In genomic region chr2:68747413-68747812, GRCh38 we compare ENCODE assay signal across 22 cellular contexts. TPM values are rescaled to one million over a fixed set of nuclear protein-coding genes. Genes with fewer than 3 reads are reported as not detected.
A peak's percentile ranks its signal among the peaks of the same experiment; 100 is the strongest.
DNase-seq lines count a peak whose midpoint lies in the region; ATAC-seq and TF ChIP-seq lines count a peak whose summit lies in the region.
"Had no signal": no experiment of that assay in that cellular context is flagged by ENCODE, and none has a peak within 500 bp of the region (broad histone marks: within the 10 kb centered on the region; RNA-seq: fewer than 3 reads in every experiment).

No MANE protein-coding gene starts in this region.

- H3F3A ChIP-seq in SK-N-SH (replicated peaks; ENCODE audit: insufficient read depth), result no peaks in the 10 kb centered on the region

- peak overlapping the region; percentile 54 for H3K27ac ChIP-seq in effector memory CD4-positive, alpha-beta T cell (ENCODE audit: insufficient read depth, low read length, poor library complexity, severe bottlenecking)
- H3K27ac ChIP-seq in right cardiac atrium (ENCODE audit: low read length) (no peak overlapping the region), SK-N-SH (ENCODE audit: low read depth in 2 of 2, low read length in 1 of 2) (no peak overlapping the region)
- H3K27ac ChIP-seq: brain microvascular endothelial cell, lower lobe of right lung, testis had no signal

- peaks cover 72% of the 10 kb centered on the region for H3K4me1 ChIP-seq in effector memory CD4-positive, alpha-beta T cell (ENCODE audit: control insufficient read depth, insufficient read depth, low read length, poor library complexity, severe bottlenecking)
- H3K4me1 ChIP-seq in right cardiac atrium (ENCODE audit: control insufficient read depth, insufficient read depth, low read length) (no peaks in the 10 kb centered on the region), SK-N-SH (ENCODE audit: control insufficient read depth in 1 of 2, insufficient read depth in 2 of 2, low read depth in 1 of 2, low read length in 1 of 2) (no peaks in the 10 kb centered on the region)
- H3K4me1 ChIP-seq: BE2C, testis had no signal

- 90% methylated on average over 6 of the region's 6 CpGs for WGBS in right cardiac atrium
- WGBS in SK-N-SH (ENCODE audit: low lambda C conversion rate), result 50% methylated on average over 6 of the region's 6 CpGs

- no peaks in the 10 kb centered on the region for H3K27me3 Mint-ChIP-seq in stimulated activated naive CD8-positive, alpha-beta T cell treated with anti-CD3 and anti-CD28 coated beads, Interleukin-15, Interleukin-2, amounts not matched to agents 100 ng/mL and 50 ng/mL, for 24 hours
- H3K27me3 Mint-ChIP-seq in activated B cell treated with CpG ODN at 0.5 μM for 24 hours, result no peaks in the 10 kb centered on the region

- H3K4me1 Mint-ChIP-seq in stimulated activated naive CD8-positive, alpha-beta T cell treated with anti-CD3 and anti-CD28 coated beads, Interleukin-15, Interleukin-2, amounts not matched to agents 100 ng/mL and 50 ng/mL, for 24 hours (ENCODE audit: low read depth), result peaks cover 85% of the 10 kb centered on the region
- peaks cover 84% of the 10 kb centered on the region for H3K4me1 Mint-ChIP-seq in activated B cell treated with CpG ODN at 0.5 μM for 24 hours

- H3K9me3 Mint-ChIP-seq in stimulated activated naive CD8-positive, alpha-beta T cell treated with anti-CD3 and anti-CD28 coated beads, Interleukin-15, Interleukin-2, amounts not matched to agents 100 ng/mL and 50 ng/mL, for 24 hours, result no peaks in the 10 kb centered on the region
- H3K9me3 Mint-ChIP-seq in activated B cell treated with CpG ODN at 0.5 μM for 24 hours, result no peaks in the 10 kb centered on the region

- H3K36me3 ChIP-seq in effector memory CD4-positive, alpha-beta T cell (ENCODE audit: control insufficient read depth, insufficient read depth, low read length), result peaks cover 13% of the 10 kb centered on the region
- H3K36me3 ChIP-seq in SK-N-SH (replicated peaks in 1 of 2; ENCODE audit: control insufficient read depth in 1 of 2, insufficient read depth in 2 of 2, low read length in 1 of 2), result no peaks in the 10 kb centered on the region
- H3K36me3 ChIP-seq: BE2C, brain microvascular endothelial cell, esophagus squamous epithelium, lower lobe of right lung had no signal

- H3K36me3 Mint-ChIP-seq in stimulated activated naive CD8-positive, alpha-beta T cell treated with anti-CD3 and anti-CD28 coated beads, Interleukin-15, Interleukin-2, amounts not matched to agents 100 ng/mL and 50 ng/mL, for 24 hours (ENCODE audit: low read depth), result peaks cover 59% of the 10 kb centered on the region
- H3K36me3 Mint-ChIP-seq in activated B cell treated with CpG ODN at 0.5 μM for 24 hours (ENCODE audit: low read depth), result peaks cover 50% of the 10 kb centered on the region

- no peak for DNase-seq in stimulated activated naive CD8-positive, alpha-beta T cell treated with anti-CD3 and anti-CD28 coated beads, Interleukin-15, Interleukin-2, amounts not matched to agents 100 U/mL and 50 U/mL, for 24 hours
- DNase-seq in activated B cell treated with CpG ODN at 0.5 μM for 24 hours, result no peak
- DNase-seq in effector memory CD4-positive, alpha-beta T cell, result no peak
- no peak for DNase-seq in right cardiac atrium
- no peak for DNase-seq in SK-N-SH
- DNase-seq: activated gamma-delta T cell treated with Interleukin-2 at 50 U/mL for 16 hours; BE2C; brain microvascular endothelial cell; DMS53; dorsolateral prefrontal cortex; esophagus squamous epithelium; lower lobe of right lung; NCI-H2171 treated with DMSO at 0.1 percent for 48 hours; NCI-H82; stimulated activated CD4-positive, alpha-beta T cell treated with anti-CD3 and anti-CD28 coated beads, Interleukin-1b, Interleukin-23, amount 100 ng/mL, for 48 hours; T-helper 9 cell; testis had no signal

- POLR2A ChIA-PET in activated B cell treated with CpG ODN at 0.5 μM for 24 hours (lab: Charles Lee) (interaction anchor here (0.7 to 3.3 kb wide), 4 partner anchors 11 to 38 kb away, joined by 6 to 12 read pairs (median 9); no protein-coding TSS in a partner anchor), SK-N-SH (lab: Yijun Ruan, JAX) (no interaction called here)

- no peaks in the 10 kb centered on the region for H4K20me1 ChIP-seq in SK-N-SH (ENCODE audit: insufficient read depth)

- CTCF ChIA-PET in activated B cell treated with CpG ODN at 0.5 μM for 24 hours (lab: Charles Lee) (interaction anchor here (1.2 to 2.3 kb wide), 4 partner anchors 29 to 196 kb away, joined by 3 to 13 read pairs (median 5); no protein-coding TSS in a partner anchor), SK-N-SH (lab: Yijun Ruan, JAX) (interaction anchor here (1.7 to 19.0 kb wide), 3 partner anchors 165 to 260 kb away, joined by 5 to 245 read pairs (median 8); no protein-coding TSS in a partner anchor)

- no peak overlapping the region for H3K4me3 ChIP-seq in effector memory CD4-positive, alpha-beta T cell (ENCODE audit: insufficient read depth, low read depth, low read length, poor library complexity, severe bottlenecking)
- H3K4me3 ChIP-seq in right cardiac atrium (ENCODE audit: low read length) (no peak overlapping the region), SK-N-SH (ENCODE audit: low read depth in 2 of 2, low read length in 1 of 2) (no peak overlapping the region)
- H3K4me3 ChIP-seq: dorsolateral prefrontal cortex, esophagus squamous epithelium, lower lobe of right lung, testis had no signal

- no peak overlapping the region for H3K9ac ChIP-seq in SK-N-SH

- H2AFZ ChIP-seq in SK-N-SH (ENCODE audit: low read depth), result no peak overlapping the region

- H3K9me3 ChIP-seq in effector memory CD4-positive, alpha-beta T cell (ENCODE audit: control insufficient read depth, low read length), result no peaks in the 10 kb centered on the region
- no peaks in the 10 kb centered on the region for H3K9me3 ChIP-seq in right cardiac atrium (ENCODE audit: control insufficient read depth, low read length)
- no peaks in the 10 kb centered on the region for H3K9me3 ChIP-seq in SK-N-SH
- H3K9me3 ChIP-seq: BE2C, esophagus squamous epithelium, lower lobe of right lung, testis had no signal

- no peaks in the 10 kb centered on the region for H3K27me3 ChIP-seq in effector memory CD4-positive, alpha-beta T cell (replicated peaks; ENCODE audit: control insufficient read depth, insufficient read depth, low read length, poor library complexity, severe bottlenecking)
- H3K27me3 ChIP-seq in right cardiac atrium (ENCODE audit: control insufficient read depth, insufficient read depth), result no peaks in the 10 kb centered on the region
- no peaks in the 10 kb centered on the region for H3K27me3 ChIP-seq in SK-N-SH (ENCODE audit: insufficient read depth)
- H3K27me3 ChIP-seq: BE2C, brain microvascular endothelial cell, dorsolateral prefrontal cortex, esophagus squamous epithelium, testis had no signal

- no peaks in the 10 kb centered on the region for H3K9me2 ChIP-seq in SK-N-SH

- intact Hi-C loops in activated B cell treated with CpG ODN at 0.5 μM for 24 hours (cut with micrococcal nuclease), result no loop called here
- intact Hi-C loops in right cardiac atrium (cut with DNase I), result loop anchor here in 2 of 4 donors (10.0 kb wide), 1 partner anchor 167 kb away; no protein-coding TSS in a partner anchor

- no peaks in the 10 kb centered on the region for H3K79me2 ChIP-seq in SK-N-SH (ENCODE audit: insufficient read depth)

- no peak for TF ChIP-seq EP300 in SK-N-SH (IDR thresholded peaks at IDR 0.05; ENCODE audit: borderline replicate concordance in 1 of 2, low read depth in 1 of 2, low read length in 1 of 2)

- H3K4me2 ChIP-seq in SK-N-SH, result no peak overlapping the region

- no peak for TF ChIP-seq RAD21 in SK-N-SH (IDR thresholded peaks at IDR 0.05; ENCODE audit: low read length)

- TF ChIP-seq CTCF in activated B cell treated with CpG ODN at 0.5 μM for 24 hours (IDR thresholded peaks at IDR 0.05) (no peak), SK-N-SH (IDR thresholded peaks at IDR 0.05) (no peak)

- peak overlapping the region; percentile 69 for H3K27ac Mint-ChIP-seq in stimulated activated naive CD8-positive, alpha-beta T cell treated with anti-CD3 and anti-CD28 coated beads, Interleukin-15, Interleukin-2, amounts not matched to agents 100 ng/mL and 50 ng/mL, for 24 hours
- peak overlapping the region; percentile 57 for H3K27ac Mint-ChIP-seq in activated B cell treated with CpG ODN at 0.5 μM for 24 hours

- no peak overlapping the region for H3K4me3 Mint-ChIP-seq in stimulated activated naive CD8-positive, alpha-beta T cell treated with anti-CD3 and anti-CD28 coated beads, Interleukin-15, Interleukin-2, amounts not matched to agents 100 ng/mL and 50 ng/mL, for 24 hours
- H3K4me3 Mint-ChIP-seq in activated B cell treated with CpG ODN at 0.5 μM for 24 hours, result no peak overlapping the region

- no peak for ATAC-seq in stimulated activated naive CD8-positive, alpha-beta T cell treated with anti-CD3 and anti-CD28 coated beads, Interleukin-15, Interleukin-2, amounts not matched to agents 100 U/mL and 50 U/mL, for 24 hours
- no peak for ATAC-seq in activated B cell treated with CpG ODN at 0.5 μM for 24 hours (ENCODE audit: low read depth)
- no peak for ATAC-seq in GM18907 (IDR thresholded peaks at IDR 0.05; ENCODE audit: unreplicated experiment)
- ATAC-seq in right cardiac atrium, result no peak
- ATAC-seq: HCT116, lower lobe of right lung had no signal

TF ChIP-seq in SK-N-SH, 30 proteins besides CTCF, POLR2A, EP300 and RAD21 (continues in another document):
- TF ChIP-seq NRF1 (IDR thresholded peaks at IDR 0.05; ENCODE audit: low read depth, low read length), result no peak
- TF ChIP-seq, protein P1, sequence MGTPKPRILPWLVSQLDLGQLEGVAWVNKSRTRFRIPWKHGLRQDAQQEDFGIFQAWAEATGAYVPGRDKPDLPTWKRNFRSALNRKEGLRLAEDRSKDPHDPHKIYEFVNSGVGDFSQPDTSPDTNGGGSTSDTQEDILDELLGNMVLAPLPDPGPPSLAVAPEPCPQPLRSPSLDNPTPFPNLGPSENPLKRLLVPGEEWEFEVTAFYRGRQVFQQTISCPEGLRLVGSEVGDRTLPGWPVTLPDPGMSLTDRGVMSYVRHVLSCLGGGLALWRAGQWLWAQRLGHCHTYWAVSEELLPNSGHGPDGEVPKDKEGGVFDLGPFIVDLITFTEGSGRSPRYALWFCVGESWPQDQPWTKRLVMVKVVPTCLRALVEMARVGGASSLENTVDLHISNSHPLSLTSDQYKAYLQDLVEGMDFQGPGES (IDR thresholded peaks at IDR 0.05; ENCODE audit: low read depth, low read length), result no peak
- TF ChIP-seq SIN3A (IDR thresholded peaks at IDR 0.05; ENCODE audit: borderline replicate concordance, low read depth, low read length), result no peak
- TF ChIP-seq RCOR1 (IDR thresholded peaks at IDR 0.05; ENCODE audit: low read length), result no peak
- TF ChIP-seq FOXJ3 (CRISPR knock-in tag; IDR thresholded peaks at IDR 0.05), result no peak

RNA-seq across cellular contexts. Expression of gene ARHGAP25, which starts 12.8 kb away (rescaled TPM):
- total RNA-seq in activated B cell treated with CpG ODN at 0.5 μM for 24 hours, result 324 and 336 TPM in 2 replicates
- total RNA-seq in right cardiac atrium, result 1 to 10 TPM; 7.8 to 9.7 (median 9.1) TPM
- polyA plus RNA-seq in right cardiac atrium, result 5.9 TPM
- polyA plus RNA-seq in SK-N-SH (2012; rRNA removed), result not detected in 2 replicates
- polyA plus RNA-seq in SK-N-SH (2012; cell fraction: cytosol; rRNA removed), result not detected in 2 replicates
- not detected in 2 replicates for polyA plus RNA-seq in SK-N-SH (2012; cell fraction: nucleus; rRNA removed)
- total RNA-seq: LHCN-M2 had no signal
- polyA plus RNA-seq: neural cell had no signal

Comparison
In these comparisons a context has a peak if more than half of its experiments do, and no peak if none do; other contexts are left out.
1. RNA of gene ARHGAP25, which starts 12.8 kb away (total RNA-seq): 324 to 336 TPM in activated B cell treated with CpG ODN at 0.5 μM for 24 hours; 7.8 to 9.7 TPM in right cardiac atrium; every median in the first group is over 10 times any median in the second.